In genomic region chr3:185760550-185760949, GRCh38 we compare ENCODE assay signal across 14 cellular contexts.
A peak's percentile ranks its signal among the peaks of the same experiment; 100 is the strongest.
DNase-seq lines count a peak whose midpoint lies in the region; ATAC-seq, FAIRE-seq and TF ChIP-seq lines count a peak whose summit lies in the region.
"Had no signal": no experiment of that assay in that cellular context is flagged by ENCODE, and none has a peak within 500 bp of the region (broad histone marks: within the 10 kb centered on the region; RNA-seq: fewer than 3 reads in every experiment).

No MANE protein-coding gene starts in this region.

- peak overlapping the region; percentile 22 for H3K4me2 ChIP-seq in neural progenitor cell

- H3K27me3 Mint-ChIP-seq in neural progenitor cell (ENCODE audit: insufficient read depth, low read depth): no peaks in the 10 kb centered on the region
- peaks cover 54 to 69% of the 10 kb centered on the region in 2 donors for H3K27me3 Mint-ChIP-seq in effector memory CD8-positive, alpha-beta T cell

- TF ChIP-seq POLR2A in esophagus squamous epithelium (IDR thresholded peaks at IDR 0.05): no peak
- no peak for TF ChIP-seq POLR2A in uterus (IDR thresholded peaks at IDR 0.05)

- peaks cover 8% of the 10 kb centered on the region for H3K9me3 Mint-ChIP-seq in neural progenitor cell
- H3K9me3 Mint-ChIP-seq in effector memory CD8-positive, alpha-beta T cell: no peaks in the 10 kb centered on the region

- WGBS in esophagus squamous epithelium, 2 donors: 14 to 25% methylated on average over 5 of the region's 5 CpGs

- H3K27ac ChIP-seq in RWPE1: peak overlapping the region; percentile 58
- no peak overlapping the region for H3K27ac ChIP-seq in esophagus squamous epithelium
- H3K27ac ChIP-seq in neural progenitor cell: no peak overlapping the region
- H3K27ac ChIP-seq in kidney (ENCODE audit: low read depth in 2 of 2, low read length in 2 of 2): no peak overlapping the region
- peak overlapping the region in 1 of 2 donors; percentile 34 for H3K27ac ChIP-seq in uterus

- H3K36me3 ChIP-seq in esophagus squamous epithelium (no peaks in the 10 kb centered on the region), neural progenitor cell (no peaks in the 10 kb centered on the region), kidney (ENCODE audit: control insufficient read depth in 1 of 2, insufficient read depth in 2 of 2, low read length in 2 of 2) (no peaks in the 10 kb centered on the region), uterus (no peaks in the 10 kb centered on the region)

- H3K4me1 Mint-ChIP-seq in neural progenitor cell: peaks cover 51% of the 10 kb centered on the region
- no peaks in the 10 kb centered on the region for H3K4me1 Mint-ChIP-seq in effector memory CD8-positive, alpha-beta T cell (ENCODE audit: low read depth in 2 of 2)

- H3K4me3 Mint-ChIP-seq in neural progenitor cell: no peak overlapping the region
- H3K4me3 Mint-ChIP-seq in effector memory CD8-positive, alpha-beta T cell: no peak overlapping the region

- H3K27ac Mint-ChIP-seq in neural progenitor cell: no peak overlapping the region
- no peak overlapping the region for H3K27ac Mint-ChIP-seq in effector memory CD8-positive, alpha-beta T cell

- CTCF ChIA-PET in RWPE1 (lab: Yijun Ruan, JAX): interaction anchor here (0.6 to 1.8 kb wide), 2 partner anchors 8 to 83 kb away, joined by 3 to 7 read pairs; no protein-coding TSS in a partner anchor

- H3K27me3 ChIP-seq in esophagus squamous epithelium (peaks cover 0 to 4% (median 0%) of the 10 kb centered on the region in 4 donors), neural progenitor cell (no peaks in the 10 kb centered on the region), uterus (no peaks in the 10 kb centered on the region)

- ATAC-seq in effector memory CD8-positive, alpha-beta T cell (replicated peaks): no peak
- no peak for ATAC-seq in HG02885 (IDR thresholded peaks at IDR 0.05; ENCODE audit: poor library complexity, unreplicated experiment)

- H3K36me3 Mint-ChIP-seq in neural progenitor cell: peaks cover 25% of the 10 kb centered on the region
- H3K36me3 Mint-ChIP-seq in effector memory CD8-positive, alpha-beta T cell (ENCODE audit: insufficient read depth): no peaks in the 10 kb centered on the region

- intact Hi-C loops in esophagus squamous epithelium (cut with DNase I) (loop anchor here (10.0 kb wide), 1 partner anchor 96 kb away; no protein-coding TSS in a partner anchor), kidney (cut with DNase I) (no loop called here), uterus (cut with DNase I; ENCODE audit: low total_unique reads) (no loop called here)

- H3K9ac ChIP-seq in neural progenitor cell (no peak overlapping the region), kidney (ENCODE audit: low read length in 2 of 2) (no peak overlapping the region)

- peak; percentile 40 for DNase-seq in AG08395 (ENCODE audit: low spot score)
- no peak for DNase-seq in RWPE1 (ENCODE audit: low spot score)
- DNase-seq in esophagus squamous epithelium (lab: John Stamatoyannopoulos, UW): no peak
- no peak for DNase-seq in neural progenitor cell (ENCODE audit: low spot score)
- no peak for DNase-seq in effector memory CD8-positive, alpha-beta T cell
- DNase-seq in kidney: no peak
- no peak for DNase-seq in uterus
- DNase-seq: effector memory CD4-positive, alpha-beta T cell; head of caudate nucleus; Kasumi-1; NCI-H187; NCI-H774; stimulated activated CD4-positive, alpha-beta T cell treated with anti-CD3 and anti-CD28 coated beads, Interleukin-1b, Interleukin-23, amount 100 ng/mL, for 48 hours had no signal

- H3K79me2 ChIP-seq in neural progenitor cell (ENCODE audit: low read depth): peaks cover 100% of the 10 kb centered on the region

- no peak for FAIRE-seq in kidney (lab: Jason Lieb, UNC)

- POLR2A ChIA-PET in RWPE1 (lab: Yijun Ruan, JAX; ENCODE audit: low non-redundant PET): no interaction called here

- no peak for TF ChIP-seq CTCF in RWPE1 (conservative IDR thresholded peaks at IDR 0.05; ENCODE audit: low read depth)
- no peak for TF ChIP-seq CTCF in esophagus squamous epithelium (IDR thresholded peaks at IDR 0.05)
- no peak for TF ChIP-seq CTCF in neural progenitor cell (IDR thresholded peaks at IDR 0.05)
- no peak for TF ChIP-seq CTCF in kidney (IDR thresholded peaks at IDR 0.05; ENCODE audit: borderline replicate concordance, extremely low read depth, insufficient read depth)
- TF ChIP-seq CTCF in uterus (IDR thresholded peaks at IDR 0.05): no peak

- H3K4me3 ChIP-seq in esophagus squamous epithelium: peak overlapping the region in 3 of 4 donors; percentile 11 to 52 (median 26)
- H3K4me3 ChIP-seq in neural progenitor cell: no peak overlapping the region
- no peak overlapping the region for H3K4me3 ChIP-seq in kidney (ENCODE audit: low read length in 2 of 2)
- peak overlapping the region in 1 of 2 donors; percentile 15 for H3K4me3 ChIP-seq in uterus

- no peak overlapping the region for H2AFZ ChIP-seq in neural progenitor cell (replicated peaks)

- H3F3A ChIP-seq in neural progenitor cell (ENCODE audit: low read depth): no peaks in the 10 kb centered on the region

- H3K9me3 ChIP-seq in esophagus squamous epithelium (no peaks in the 10 kb centered on the region), neural progenitor cell (ENCODE audit: low read depth) (no peaks in the 10 kb centered on the region), kidney (ENCODE audit: control insufficient read depth in 1 of 2, low read length in 2 of 2) (no peaks in the 10 kb centered on the region), uterus (no peaks in the 10 kb centered on the region)

- peaks cover 87% of the 10 kb centered on the region for H4K20me1 ChIP-seq in neural progenitor cell (ENCODE audit: low read depth)

- H3K4me1 ChIP-seq in esophagus squamous epithelium: peaks cover 0 to 32% (median 3%) of the 10 kb centered on the region in 3 donors
- H3K4me1 ChIP-seq in neural progenitor cell: peaks cover 37% of the 10 kb centered on the region
- peaks cover 0 to 2% of the 10 kb centered on the region in 2 donors for H3K4me1 ChIP-seq in kidney (ENCODE audit: control insufficient read depth in 1 of 2, insufficient read depth in 1 of 2, low read depth in 1 of 2, low read length in 2 of 2)
- peaks cover 0 to 3% of the 10 kb centered on the region in 2 donors for H3K4me1 ChIP-seq in uterus

Comparison
In these comparisons a context has a peak if more than half of its experiments do, and no peak if none do; other contexts are left out.
1. H3K4me3 ChIP-seq: peak in esophagus squamous epithelium (3 of 4); none in neural progenitor cell (single experiment) and kidney (0 of 2).